Comparison of ENCODE assay signal across 23 cellular contexts in the genomic region with DNA sequence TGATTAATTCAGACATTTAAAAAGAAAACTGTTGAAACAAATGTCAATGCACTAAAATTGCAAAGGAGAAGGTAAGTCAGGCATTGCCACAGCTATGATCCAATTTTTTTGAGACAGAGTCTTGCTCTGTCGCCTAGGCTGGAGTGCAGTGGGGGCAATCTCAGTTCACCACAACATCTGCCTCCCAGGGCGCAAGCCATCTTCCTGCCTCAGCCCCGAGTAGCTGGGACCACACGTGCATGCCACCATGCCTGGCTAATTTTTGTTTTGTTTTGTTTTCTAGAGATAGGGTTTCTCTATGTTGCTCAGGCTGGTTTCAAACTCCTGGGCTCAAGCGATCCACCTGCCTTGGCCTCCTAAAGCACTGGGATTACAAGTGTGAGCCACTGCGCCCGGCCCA.
"Had no signal": no experiment of that assay in that cellular context is flagged by ENCODE, and none has a peak within 500 bp of the region (broad histone marks: within the 10 kb centered on the region; RNA-seq: fewer than 3 reads in every experiment).

No MANE protein-coding gene starts in this region.

- H3K27ac ChIP-seq: epithelial cell of prostate, esophagus squamous epithelium, gastrocnemius medialis, heart right ventricle, left lung, lower lobe of right lung had no signal

- H3K27me3 ChIP-seq: esophagus squamous epithelium, gastrocnemius medialis, heart right ventricle, left lung had no signal

- DNase-seq: cortex of kidney; effector CD8-positive, alpha-beta T cell; effector memory CD8-positive, alpha-beta T cell; endodermal cell; erythroblast; esophagus squamous epithelium; foreskin fibroblast; foreskin melanocyte; gastrocnemius medialis; glutamatergic neuron; head of caudate nucleus; heart right ventricle; hippocampal formation; left cardiac atrium; left lung; left ventricle myocardium superior; lower lobe of right lung; mesenchymal stem cell; mucosa of descending colon; naive B cell; naive thymus-derived CD8-positive, alpha-beta T cell had no signal

- H3K4me1 ChIP-seq: esophagus squamous epithelium, gastrocnemius medialis, heart right ventricle, left lung, lower lobe of right lung had no signal

- ATAC-seq: effector memory CD8-positive, alpha-beta T cell; esophagus mucosa; gastrocnemius medialis; heart right ventricle; left cardiac atrium; left lung; left ventricle myocardium superior; lower lobe of right lung; mucosa of descending colon; naive thymus-derived CD8-positive, alpha-beta T cell had no signal

- H3K36me3 ChIP-seq: esophagus squamous epithelium, gastrocnemius medialis, heart right ventricle, left lung, lower lobe of right lung had no signal

- H3K4me3 ChIP-seq: esophagus squamous epithelium, gastrocnemius medialis, heart right ventricle, left lung, lower lobe of right lung, mucosa of descending colon had no signal

- H3K9me3 ChIP-seq: esophagus squamous epithelium, gastrocnemius medialis, heart right ventricle, left lung, lower lobe of right lung, mucosa of descending colon had no signal
